18 cellular contexts compared by ENCODE assay signal in genomic region chr1:178166625-178167024, GRCh38.
DNase-seq lines count a peak whose midpoint lies in the region; FAIRE-seq and TF ChIP-seq lines count a peak whose summit lies in the region.
"Had no signal": no experiment of that assay in that cellular context is flagged by ENCODE, and none has a peak within 500 bp of the region (broad histone marks: within the 10 kb centered on the region; RNA-seq: fewer than 3 reads in every experiment).

No MANE protein-coding gene starts in this region.

- H3K27me3 ChIP-seq in H1 (replicated peaks in 1 of 4; ENCODE audit: control insufficient read depth in 3 of 4, extremely low read depth in 1 of 4, insufficient read depth in 3 of 4, low read length in 3 of 4) (no peaks in the 10 kb centered on the region), small intestine (ENCODE audit: control insufficient read depth in 2 of 2, insufficient read depth in 2 of 2, low read length in 2 of 2) (no peaks in the 10 kb centered on the region), HAP-1 (ENCODE audit: low read depth) (no peaks in the 10 kb centered on the region)

- H2BK15ac ChIP-seq in H1 (ENCODE audit: low read length): no peak overlapping the region

- 84% methylated on average over 1 of the region's 1 CpG; no CpG with 5 or more reads in 1 of the 2 experiments for WGBS in H1 (ENCODE audit: extremely low coverage in 1 of 2, insufficient coverage in 1 of 2, insufficient read length in 1 of 2, insufficient replicate concordance in 2 of 2, low coverage in 1 of 2, low lambda C conversion rate in 2 of 2, missing lambda C conversion rate in 1 of 2), 2 experiments
- 7 to 23% (median 9%) methylated on average over 1 of the region's 1 CpG for WGBS in small intestine, 3 donors

- H3K4ac ChIP-seq in H1 (replicated peaks; ENCODE audit: insufficient read length, low read depth, low read length): no peak overlapping the region

- H2BK12ac ChIP-seq in H1 (ENCODE audit: low read depth, low read length): no peak overlapping the region

- H3K14ac ChIP-seq in H1 (ENCODE audit: insufficient read length): no peak overlapping the region

- no peak overlapping the region for H4K8ac ChIP-seq in H1 (ENCODE audit: extremely low read depth, insufficient read depth, low read length)

- no peak overlapping the region for H2BK5ac ChIP-seq in H1 (ENCODE audit: low read depth, low read length)

- H3K4me1 ChIP-seq in H1 (replicated peaks in 1 of 4; ENCODE audit: control insufficient read depth in 3 of 4, insufficient read depth in 4 of 4, low read length in 3 of 4) (no peaks in the 10 kb centered on the region), small intestine (ENCODE audit: control insufficient read depth in 2 of 2, insufficient read depth in 1 of 2, low read depth in 1 of 2, low read length in 1 of 2) (no peaks in the 10 kb centered on the region), HAP-1 (no peaks in the 10 kb centered on the region)
- H3K4me1 ChIP-seq: Caco-2 had no signal

- in situ Hi-C loops in HAP-1 (cut with MboI; ENCODE audit: low sequenced_read_pairs): no loop called here

- H3K4me3 ChIP-seq in H1 (ENCODE audit: extremely low read depth in 1 of 4, insufficient read depth in 2 of 4, low read depth in 3 of 4, low read length in 4 of 4): no peak overlapping the region
- H3K4me3 ChIP-seq in small intestine (ENCODE audit: low read depth in 1 of 2, low read length in 2 of 2): no peak overlapping the region
- no peak overlapping the region for H3K4me3 ChIP-seq in HAP-1
- H3K4me3 ChIP-seq: A549 had no signal

- FAIRE-seq in D721Med (lab: Jason Lieb, UNC) (peak; percentile 75), H1 (lab: Jason Lieb, UNC) (peak; percentile 28), small intestine (lab: Jason Lieb, UNC) (peak; percentile 84)

- peaks cover 0 to 37% of the 10 kb centered on the region in 2 experiments; a peak in 2 of 4 replicates for H3K79me2 ChIP-seq in H1 (ENCODE audit: control insufficient read depth in 1 of 2, insufficient read depth in 2 of 2, low read length in 2 of 2)

- no peak overlapping the region for H3K23ac ChIP-seq in H1 (ENCODE audit: insufficient read length)

- no peak overlapping the region for H4K5ac ChIP-seq in H1 (ENCODE audit: insufficient read length, low read depth, low read length)

- TF ChIP-seq CTCF in D721Med (IDR thresholded peaks at IDR 0.05; ENCODE audit: insufficient read depth, missing control alignments) (no peak), H1 (IDR thresholded peaks at IDR 0.05; ENCODE audit: control extremely low read depth in 1 of 3, insufficient read depth in 1 of 3, low read depth in 1 of 3, low read length in 3 of 3) (no peak)

- no peaks in the 10 kb centered on the region for H3K23me2 ChIP-seq in H1 (ENCODE audit: low read depth, low read length)

- CTCF ChIA-PET in H1 (lab: Charles Lee; ENCODE audit: partially characterized antibody): no interaction called here

- H3K79me1 ChIP-seq in H1 (ENCODE audit: low read depth, low read length): peaks cover 3% of the 10 kb centered on the region; the same call in 1 of the 2 replicates

- no peaks in the 10 kb centered on the region for H4K20me1 ChIP-seq in H1 (replicated peaks in 1 of 2; ENCODE audit: control insufficient read depth in 1 of 2, insufficient read depth in 2 of 2, low read length in 2 of 2)

- H4K91ac ChIP-seq in H1 (replicated peaks; ENCODE audit: insufficient read length, low read length): no peak overlapping the region

- no peak for TF ChIP-seq EP300 in H1 (IDR thresholded peaks at IDR 0.05; ENCODE audit: borderline replicate concordance in 1 of 2, low read depth in 2 of 2, low read length in 2 of 2)

- H3K4me2 ChIP-seq in H1 (ENCODE audit: insufficient read depth in 1 of 2, low read depth in 2 of 2, low read length in 2 of 2): no peak overlapping the region
- H3K4me2 ChIP-seq: A549 had no signal

- H3K27ac ChIP-seq in H1 (ENCODE audit: low read depth, low read length): no peak overlapping the region
- no peak overlapping the region for H3K27ac ChIP-seq in small intestine (ENCODE audit: low read depth in 1 of 2, low read length in 1 of 2)
- H3K27ac ChIP-seq: 22Rv1, A549, C4-2B had no signal

- TF ChIP-seq RAD21 in H1 (IDR thresholded peaks at IDR 0.05 in 1 of 2, conservative IDR thresholded peaks at IDR 0.05 in 1 of 2; ENCODE audit: low read depth in 2 of 2, low read length in 2 of 2): no peak

- POLR2A ChIA-PET in H1 (lab: Charles Lee; ENCODE audit: partially characterized antibody): no interaction called here

- H3K56ac ChIP-seq in H1 (replicated peaks; ENCODE audit: insufficient read length, low read depth, low read length): no peak overlapping the region

- H2BK20ac ChIP-seq in H1 (ENCODE audit: low read length): no peak overlapping the region

- no peak overlapping the region for H3K9ac ChIP-seq in H1 (replicated peaks in 1 of 4; ENCODE audit: extremely low read depth in 1 of 4, low read depth in 3 of 4, low read length in 3 of 4)

- H3K36me3 ChIP-seq in H1 (ENCODE audit: control insufficient read depth in 2 of 4, insufficient read depth in 4 of 4, low read length in 3 of 4): no peaks in the 10 kb centered on the region
- no peaks in the 10 kb centered on the region for H3K36me3 ChIP-seq in small intestine (ENCODE audit: control insufficient read depth in 2 of 2, insufficient read depth in 2 of 2, low read length in 2 of 2)
- H3K36me3 ChIP-seq in HAP-1 (replicated peaks): no peaks in the 10 kb centered on the region

- DNase-seq in D721Med (ENCODE audit: insufficient read length, low spot score) (no peak), NCI-H69 (lab: John Stamatoyannopoulos, UW) (peak; percentile 37), H1 (ENCODE audit: low read depth in 1 of 2, low spot score in 2 of 2) (no peak), small intestine (no peak), SKM-1 (lab: John Stamatoyannopoulos, UW; ENCODE audit: unreplicated experiment) (no peak), HAP-1 (ENCODE audit: low spot score in 2 of 2) (no peak)
- no peak for DNase-seq in activated CD8-positive, alpha-beta memory T cell treated with anti-CD3 and anti-CD28 coated beads for 24 hours
- DNase-seq: AML-193; Caco-2; CD4-positive, alpha-beta T cell; DMS153; DMS79; GDM1; HCEC 1CT; KG1 had no signal

- no peak overlapping the region for H3K18ac ChIP-seq in H1 (ENCODE audit: extremely low read depth, low read length)

- H3K9me3 ChIP-seq in H1 (ENCODE audit: insufficient read depth in 2 of 2, low read depth in 1 of 2, low read length in 1 of 2): no peaks in the 10 kb centered on the region
- H3K9me3 ChIP-seq in small intestine (ENCODE audit: control insufficient read depth, low read depth): no peaks in the 10 kb centered on the region
- no peaks in the 10 kb centered on the region for H3K9me3 ChIP-seq in HAP-1
- H3K9me3 ChIP-seq: A549, Caco-2 had no signal

- H2AFZ ChIP-seq in H1 (ENCODE audit: low read length): no peak overlapping the region

- no peak overlapping the region for H2BK120ac ChIP-seq in H1 (replicated peaks; ENCODE audit: low read depth, low read length)

- H2AK5ac ChIP-seq in H1 (ENCODE audit: low read depth, low read length): no peak overlapping the region

- no peak for TF ChIP-seq POLR2A in H1 (IDR thresholded peaks at IDR 0.05; ENCODE audit: control extremely low read depth in 1 of 2, low read depth in 2 of 2, low read length in 2 of 2)

TF ChIP-seq in H1, 55 proteins besides CTCF, POLR2A, EP300 and RAD21:
- TF ChIP-seq BACH1 (IDR thresholded peaks at IDR 0.05; ENCODE audit: low read length) (no peak), RXRA (IDR thresholded peaks at IDR 0.05; ENCODE audit: insufficient read depth, low read depth, low read length) (no peak), BRCA1 (IDR thresholded peaks at IDR 0.05; ENCODE audit: low read depth, low read length) (no peak), FOSL1 (IDR thresholded peaks at IDR 0.05; ENCODE audit: insufficient read depth, low read depth, low read length) (no peak), HDAC6 (IDR thresholded peaks at IDR 0.05; ENCODE audit: low read depth, low read length) (no peak)
- TF ChIP-seq, protein P1, sequence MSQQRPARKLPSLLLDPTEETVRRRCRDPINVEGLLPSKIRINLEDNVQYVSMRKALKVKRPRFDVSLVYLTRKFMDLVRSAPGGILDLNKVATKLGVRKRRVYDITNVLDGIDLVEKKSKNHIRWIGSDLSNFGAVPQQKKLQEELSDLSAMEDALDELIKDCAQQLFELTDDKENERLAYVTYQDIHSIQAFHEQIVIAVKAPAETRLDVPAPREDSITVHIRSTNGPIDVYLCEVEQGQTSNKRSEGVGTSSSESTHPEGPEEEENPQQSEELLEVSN (IDR thresholded peaks at IDR 0.05): no peak
